24 cellular contexts compared by ENCODE assay signal in the genomic region with DNA sequence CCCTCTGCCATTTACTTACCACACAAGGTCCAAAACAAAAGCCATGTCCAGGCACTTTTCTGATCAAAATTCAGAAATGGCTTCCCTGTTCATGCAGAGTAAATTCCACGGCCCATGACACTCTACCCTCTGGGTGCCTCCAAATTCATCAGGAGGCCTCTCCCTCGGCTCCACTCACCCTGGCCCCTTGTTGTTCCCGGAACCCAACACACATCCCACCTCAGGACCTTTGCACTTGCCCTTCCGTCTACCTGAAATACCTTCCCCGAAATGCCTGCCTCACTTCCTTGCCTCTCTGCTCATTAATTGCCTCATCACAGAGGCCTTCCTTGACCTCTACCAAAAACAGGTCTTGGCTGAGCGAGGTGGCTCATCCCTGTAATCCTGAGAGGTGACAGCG. TPM values are rescaled to one million over a fixed set of nuclear protein-coding genes. Genes with fewer than 3 reads are reported as not detected.
A peak's percentile ranks its signal among the peaks of the same experiment; 100 is the strongest.
DNase-seq lines count a peak whose midpoint lies in the region; TF ChIP-seq lines count a peak whose summit lies in the region.
"Had no signal": no experiment of that assay in that cellular context is flagged by ENCODE, and none has a peak within 500 bp of the region (broad histone marks: within the 10 kb centered on the region; RNA-seq: fewer than 3 reads in every experiment).

No MANE protein-coding gene starts in this region.

- no peak overlapping the region for H3K27ac ChIP-seq in BLaER1
- no peak overlapping the region for H3K27ac ChIP-seq in neuronal stem cell (replicated peaks; ENCODE audit: low read length)
- H3K27ac ChIP-seq: GM23248 had no signal

- H3K23ac ChIP-seq in neuronal stem cell (ENCODE audit: low read depth, low read length, poor library complexity) = no peak overlapping the region

- WGBS in neuronal stem cell (ENCODE audit: extremely low coverage in 2 of 2, insufficient read length in 2 of 2, insufficient replicate concordance in 1 of 2), 2 donors = no CpG with 5 or more reads among the region's 7 CpGs

- peak overlapping the region; percentile 67 for H3K4me2 ChIP-seq in BLaER1
- no peak overlapping the region for H3K4me2 ChIP-seq in neuronal stem cell (ENCODE audit: insufficient read depth, low read length, poor library complexity, severe bottlenecking)

- H3K9me3 ChIP-seq in BLaER1 = no peaks in the 10 kb centered on the region
- H3K9me3 ChIP-seq in neuronal stem cell (replicated peaks in 1 of 2; ENCODE audit: control insufficient read depth in 2 of 2, insufficient read depth in 1 of 2, low read depth in 1 of 2, low read length in 2 of 2) = no peaks in the 10 kb centered on the region
- H3K9me3 ChIP-seq: BE2C, MG63 had no signal

- no peak overlapping the region for H4K91ac ChIP-seq in neuronal stem cell (ENCODE audit: low read depth, low read length, poor library complexity)

- H3K4me3 ChIP-seq in BLaER1 (no peak overlapping the region), H7 (ENCODE audit: insufficient read depth, low read depth, low read length) (no peak overlapping the region), neuronal stem cell (ENCODE audit: low read length in 2 of 2) (no peak overlapping the region)
- H3K4me3 ChIP-seq: GM23248, MG63 had no signal

- H3K79me1 ChIP-seq in neuronal stem cell (ENCODE audit: low read depth, low read length) = peaks cover 2% of the 10 kb centered on the region

- no peak overlapping the region for H3K9ac ChIP-seq in BLaER1
- no peak overlapping the region for H3K9ac ChIP-seq in neuronal stem cell (ENCODE audit: low read depth, low read length, poor library complexity)
- H3K9ac ChIP-seq: GM23248 had no signal

- H2BK12ac ChIP-seq in neuronal stem cell (ENCODE audit: low read length) = no peak overlapping the region

- H2BK120ac ChIP-seq in neuronal stem cell (ENCODE audit: low read depth, low read length) = no peak overlapping the region

- H3K9me3 Mint-ChIP-seq in brain = peaks cover 0 to 10% (median 0%) of the 10 kb centered on the region in 5 experiments
- H3K9me3 Mint-ChIP-seq: CD4-positive, alpha-beta T cell had no signal

- H3K4ac ChIP-seq in neuronal stem cell (ENCODE audit: low read length) = no peak overlapping the region

- no peak overlapping the region for H2BK5ac ChIP-seq in neuronal stem cell (ENCODE audit: low read length)

- H4K8ac ChIP-seq in neuronal stem cell (ENCODE audit: low read depth, low read length) = no peak overlapping the region

- H3K18ac ChIP-seq in neuronal stem cell (ENCODE audit: low read length) = no peak overlapping the region

- peaks cover 11% of the 10 kb centered on the region for H3K4me1 Mint-ChIP-seq in brain

- H3K4me3 Mint-ChIP-seq in brain = no peak overlapping the region
- H3K4me3 Mint-ChIP-seq: CD4-positive, alpha-beta T cell had no signal

- H3K27me3 Mint-ChIP-seq in brain = peaks cover 11% of the 10 kb centered on the region

- peak overlapping the region; percentile 46 for H2AFZ ChIP-seq in neuronal stem cell (ENCODE audit: low read length)
- H2AFZ ChIP-seq: GM23248 had no signal

- peak; percentile 34 for DNase-seq in H7
- DNase-seq in neuronal stem cell (ENCODE audit: low spot score) = no peak
- DNase-seq in NAMALWA (ENCODE audit: low spot score) = no peak
- no peak for DNase-seq in T1000 (lab: John Stamatoyannopoulos, UW)
- no peak for DNase-seq in medulla oblongata (ENCODE audit: extremely low spot score)
- DNase-seq: BE2C; CD4-positive, alpha-beta T cell; COR-L47; DMS79; GM23248; MG63; NCI-H1048; NCI-H1436; NCI-H187 treated with DMSO at 0.1 percent for 48 hours; NCI-H2107; NCI-H446 treated with DMSO at 0.1 percent for 48 hours; NCI-H526 treated with DMSO at 0.1 percent for 48 hours; OCI-M1; Right ventricle myocardium superior had no signal

- no peaks in the 10 kb centered on the region for H3K36me3 Mint-ChIP-seq in brain

- no peak for TF ChIP-seq CTCF in brain (conservative IDR thresholded peaks at IDR 0.05)

- no peak overlapping the region for H2AK5ac ChIP-seq in neuronal stem cell (ENCODE audit: low read depth, low read length)

- H3K14ac ChIP-seq in neuronal stem cell (ENCODE audit: low read length) = no peak overlapping the region

- no peak overlapping the region for H2BK15ac ChIP-seq in neuronal stem cell (ENCODE audit: low read length)

- no peaks in the 10 kb centered on the region for H4K20me1 ChIP-seq in BLaER1

- peaks cover 49% of the 10 kb centered on the region for H3K4me1 ChIP-seq in BLaER1
- H3K4me1 ChIP-seq in neuronal stem cell (ENCODE audit: control insufficient read depth in 2 of 2, insufficient read depth in 1 of 2, low read depth in 1 of 2, low read length in 2 of 2) = peaks cover 5 to 6% of the 10 kb centered on the region in 2 donors

- H3K36me3 ChIP-seq in BLaER1 = no peaks in the 10 kb centered on the region
- no peaks in the 10 kb centered on the region for H3K36me3 ChIP-seq in H7 (replicated peaks; ENCODE audit: control insufficient read depth, insufficient read depth, low read length)
- no peaks in the 10 kb centered on the region for H3K36me3 ChIP-seq in neuronal stem cell (replicated peaks in 1 of 2; ENCODE audit: control insufficient read depth in 2 of 2, insufficient read depth in 2 of 2, low read length in 2 of 2)
- H3K36me3 ChIP-seq: BE2C, MG63 had no signal

- H3K27ac Mint-ChIP-seq in brain = peak overlapping the region in 3 of 5 experiments; percentile 4 to 49 (median 14)
- H3K27ac Mint-ChIP-seq: CD4-positive, alpha-beta T cell had no signal

- H3K27me3 ChIP-seq in BLaER1 (no peaks in the 10 kb centered on the region), H7 (ENCODE audit: control insufficient read depth, insufficient read depth, low read length) (no peaks in the 10 kb centered on the region), neuronal stem cell (ENCODE audit: control insufficient read depth in 3 of 3, insufficient read depth in 3 of 3, low read depth in 1 of 3, low read length in 3 of 3) (peaks cover 0 to 8% (median 0%) of the 10 kb centered on the region in 3 experiments)
- H3K27me3 ChIP-seq: BE2C, MG63 had no signal

RNA-seq across cellular contexts. Expression of a gene that starts 13.1 kb away (rescaled TPM):
- 0.21 and 0.26 TPM in 2 replicates for total RNA-seq in H7 (2014; rRNA removed; shearing (Covaris generic))
- not detected for polyA plus RNA-seq in brain (ENCODE audit: insufficient read depth, low read depth, low replicate concordance)
- not detected for polyA plus RNA-seq in neuronal stem cell (2013, experiment 1 of 2)
- not detected for polyA plus RNA-seq in neuronal stem cell (2013, experiment 2 of 2)
- total RNA-seq: A673; CD4-positive, alpha-beta T cell; GM23248; LHCN-M2; Right ventricle myocardium superior; SK-MEL-5 had no signal
- polyA plus RNA-seq: GM23248 had no signal

RNA-seq across cellular contexts. Expression of a gene that starts 30.1 kb away (rescaled TPM):
- 18.4 and 26.6 TPM in 2 replicates for total RNA-seq in H7 (2014; rRNA removed; shearing (Covaris generic))
- polyA plus RNA-seq in brain (ENCODE audit: insufficient read depth, low read depth, low replicate concordance) = 86.0 TPM
- polyA plus RNA-seq in neuronal stem cell (2013, experiment 1 of 2) = 6.1 TPM
- 5.8 TPM for polyA plus RNA-seq in neuronal stem cell (2013, experiment 2 of 2)

RNA-seq across cellular contexts. Expression of a gene that starts 34.7 kb away (rescaled TPM):
- 2.3 and 2.8 TPM in 2 replicates for total RNA-seq in H7 (2014; rRNA removed; shearing (Covaris generic))
- polyA plus RNA-seq in brain (ENCODE audit: insufficient read depth, low read depth, low replicate concordance) = 5.1 TPM
- polyA plus RNA-seq in neuronal stem cell (2013, experiment 1 of 2) = 0.33 TPM
- 0.33 TPM for polyA plus RNA-seq in neuronal stem cell (2013, experiment 2 of 2)
- total RNA-seq: CD4-positive, alpha-beta T cell; LHCN-M2; SK-MEL-5 had no signal
